Comparison of ENCODE assay signal across 8 cellular contexts in genomic region chr1:11802616-11802972, GRCh38. TPM values are rescaled to one million over a fixed set of nuclear protein-coding genes. Genes with fewer than 3 reads are reported as not detected.
DNase-seq lines count a peak whose midpoint lies in the region; ATAC-seq and TF ChIP-seq lines count a peak whose summit lies in the region.

No MANE protein-coding gene starts in this region.

- H3K36me3 ChIP-seq in gastroesophageal sphincter, result peaks cover 0 to 39% of the 10 kb centered on the region in 2 donors

- peak overlapping the region; percentile 95; the same call in 1 of the 2 replicates for H3K27ac ChIP-seq in VCaP
- peak overlapping the region; percentile 93 to 99 (median 98) for H3K27ac ChIP-seq in gastroesophageal sphincter

- TF ChIP-seq CTCF in VCaP (conservative IDR thresholded peaks at IDR 0.05) (no peak), gastroesophageal sphincter (IDR thresholded peaks at IDR 0.05) (peak in 1 of 4 experiments; percentile 1), progenitor cell of endocrine pancreas (IDR thresholded peaks at IDR 0.05; ENCODE audit: unreplicated experiment) (no peak)

- peak overlapping the region; percentile 67 for H3K4me3 Mint-ChIP-seq in progenitor cell of endocrine pancreas (ENCODE audit: low read depth)

- 0 to 4% methylated on average over 3 of the region's 6 CpGs for WGBS in gastroesophageal sphincter (ENCODE audit: low coverage in 1 of 2), 2 donors

- TF ChIP-seq POLR2A in gastroesophageal sphincter (IDR thresholded peaks at IDR 0.05), result no peak

- H3K27me3 Mint-ChIP-seq in progenitor cell of endocrine pancreas, result no peaks in the 10 kb centered on the region

- DNase-seq in EL (peak; percentile 31), progenitor cell of endocrine pancreas (ENCODE audit: low spot score, unreplicated experiment) (no peak), NCI-H1092 (lab: John Stamatoyannopoulos, UW) (no peak), amniotic stem cell (lab: John Stamatoyannopoulos, UW) (no peak)
- DNase-seq in stimulated activated CD4-positive, alpha-beta T cell treated with anti-CD3 and anti-CD28 coated beads, Interleukin-2, amount 100 ng/mL, for 24 hours, result no peak

- peaks cover 35% of the 10 kb centered on the region for H3K4me1 Mint-ChIP-seq in progenitor cell of endocrine pancreas (ENCODE audit: low read depth)

- no peaks in the 10 kb centered on the region for H3K9me3 ChIP-seq in gastroesophageal sphincter

- no peak for ATAC-seq in gastroesophageal sphincter
- no peak for ATAC-seq in GM21360 (IDR thresholded peaks at IDR 0.05; ENCODE audit: unreplicated experiment)

- H3K36me3 Mint-ChIP-seq in progenitor cell of endocrine pancreas (ENCODE audit: insufficient read depth), result peaks cover 4% of the 10 kb centered on the region

- peaks cover 0 to 59% (median 19%) of the 10 kb centered on the region in 3 donors for H3K4me1 ChIP-seq in gastroesophageal sphincter

- peak overlapping the region; percentile 89 for H3K27ac Mint-ChIP-seq in progenitor cell of endocrine pancreas

- peak overlapping the region; percentile 40 to 92 for H3K4me3 ChIP-seq in gastroesophageal sphincter

- TF ChIP-seq EP300 in gastroesophageal sphincter (IDR thresholded peaks at IDR 0.05), result no peak

- no peaks in the 10 kb centered on the region for H3K27me3 ChIP-seq in gastroesophageal sphincter

- no peaks in the 10 kb centered on the region for H3K9me3 Mint-ChIP-seq in progenitor cell of endocrine pancreas (ENCODE audit: low read depth)

RNA-seq across cellular contexts. Expression of gene MTHFR, which starts 3.2 kb away (rescaled TPM):
- total RNA-seq in gastroesophageal sphincter (10 to 100 TPM; 18.6 to 46.7 (median 27.9) TPM), progenitor cell of endocrine pancreas (28.6 and 29.2 TPM in 2 replicates)

RNA-seq across cellular contexts. Expression of gene CLCN6, which starts 3.4 kb away (rescaled TPM):
- total RNA-seq in gastroesophageal sphincter, result 10 to 100 TPM; 12.8 to 23.8 (median 18.3) TPM
- 44.1 and 44.3 TPM in 2 replicates for total RNA-seq in progenitor cell of endocrine pancreas

RNA-seq across cellular contexts. Expression of gene C1orf167, which starts 40.6 kb away (rescaled TPM):
- total RNA-seq in gastroesophageal sphincter, result 1 to 10 TPM in 2 of 4 donors, under 1 TPM in 2; 0.35 to 1.4 (median 0.75) TPM
- 0.67 TPM in 1 of 2 replicates, not detected in the other for total RNA-seq in progenitor cell of endocrine pancreas

RNA-seq across cellular contexts. Expression of gene NPPA, which starts 45.0 kb away (rescaled TPM):
- under 1 TPM in 1 of 4 donors, not detected in 3; 0.93 TPM for total RNA-seq in gastroesophageal sphincter
- total RNA-seq in progenitor cell of endocrine pancreas, result not detected in 2 replicates

RNA-seq across cellular contexts. Expression of gene NPPB, which starts 56.2 kb away (rescaled TPM):
- total RNA-seq in gastroesophageal sphincter (not detected), progenitor cell of endocrine pancreas (5.3 and 9.1 TPM in 2 replicates)
